In genomic region chr20:49854190-49854875, GRCh38 we compare ENCODE assay signal across 2 cellular contexts.
TF ChIP-seq lines count a peak whose summit lies in the region.

No MANE protein-coding gene starts in this region.

TF ChIP-seq in SK-N-SH, 30 proteins besides CTCF, POLR2A, EP300 and RAD21 (continued from another document):
- no peak for TF ChIP-seq PBX3 (IDR thresholded peaks at IDR 0.05)
- no peak for TF ChIP-seq ZBTB33 (IDR thresholded peaks at IDR 0.05; ENCODE audit: borderline replicate concordance, low read depth)
- TF ChIP-seq GATA2 (CRISPR knock-in tag; IDR thresholded peaks at IDR 0.05) = no peak

TF ChIP-seq in SK-N-SH treated with all-trans-retinoic acid at 6 μM for 48 hours, 23 proteins besides CTCF, POLR2A, EP300 and RAD21 (continued from another document):
- TF ChIP-seq TSHZ2 (CRISPR knock-in tag; IDR thresholded peaks at IDR 0.05) (no peak), SNAI2 (CRISPR knock-in tag; IDR thresholded peaks at IDR 0.05) (no peak)
